16 cellular contexts compared by ENCODE assay signal in the genomic region with DNA sequence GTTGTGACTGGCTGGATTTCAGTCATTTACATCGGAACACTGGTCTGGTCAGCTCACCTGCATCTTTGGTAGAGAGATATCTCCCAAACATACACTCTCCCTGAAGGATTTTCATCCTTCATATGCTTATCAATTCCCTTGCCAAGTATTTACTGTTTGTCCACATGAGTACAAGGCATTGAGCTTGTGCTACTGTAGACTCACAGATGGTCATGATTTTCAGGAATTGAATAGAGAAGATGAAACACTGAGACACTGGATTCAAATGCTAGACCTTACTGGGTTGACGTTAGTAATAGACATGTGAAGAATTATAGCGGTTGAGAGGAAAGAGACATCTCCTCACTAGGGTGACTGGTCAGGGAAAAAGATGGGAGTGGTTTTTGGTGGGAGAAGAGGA.
"Had no signal": no experiment of that assay in that cellular context is flagged by ENCODE, and none has a peak within 500 bp of the region (broad histone marks: within the 10 kb centered on the region; RNA-seq: fewer than 3 reads in every experiment).

No MANE protein-coding gene starts in this region.

- FAIRE-seq: endometrium had no signal

- H3K27ac Mint-ChIP-seq: mesothelial cell of epicardium, natural killer cell had no signal

- H3K4me1 ChIP-seq: foreskin keratinocyte had no signal

- H3K27me3 ChIP-seq: esophagus muscularis mucosa, foreskin keratinocyte, ovary had no signal

- H3K9me3 ChIP-seq: esophagus muscularis mucosa, ovary had no signal

- H3K4me3 Mint-ChIP-seq: mesothelial cell of epicardium, natural killer cell, neural crest cell had no signal

- H3K4me2 ChIP-seq: smooth muscle cell had no signal

- ATAC-seq: foreskin keratinocyte, left lobe of liver, natural killer cell, right cardiac atrium had no signal

- DNase-seq: effector memory CD4-positive, alpha-beta T cell; foreskin keratinocyte; mammary epithelial cell; natural killer cell; ovary; right cardiac atrium; stimulated activated CD4-positive, alpha-beta T cell treated with anti-CD3 and anti-CD28 coated beads, Interleukin-2, amount 100 ng/mL, for 48 hours; stimulated activated naive CD4-positive, alpha-beta T cell treated with Interleukin-2 at 50 U/mL for 16 hours; trophoblast cell had no signal

- H3K27ac ChIP-seq: epithelial cell of prostate, esophagus muscularis mucosa, foreskin keratinocyte, ovary had no signal

- H3K36me3 ChIP-seq: esophagus muscularis mucosa, ovary had no signal

- H3K4me3 ChIP-seq: esophagus muscularis mucosa, ovary, smooth muscle cell had no signal
